In the genomic region with DNA sequence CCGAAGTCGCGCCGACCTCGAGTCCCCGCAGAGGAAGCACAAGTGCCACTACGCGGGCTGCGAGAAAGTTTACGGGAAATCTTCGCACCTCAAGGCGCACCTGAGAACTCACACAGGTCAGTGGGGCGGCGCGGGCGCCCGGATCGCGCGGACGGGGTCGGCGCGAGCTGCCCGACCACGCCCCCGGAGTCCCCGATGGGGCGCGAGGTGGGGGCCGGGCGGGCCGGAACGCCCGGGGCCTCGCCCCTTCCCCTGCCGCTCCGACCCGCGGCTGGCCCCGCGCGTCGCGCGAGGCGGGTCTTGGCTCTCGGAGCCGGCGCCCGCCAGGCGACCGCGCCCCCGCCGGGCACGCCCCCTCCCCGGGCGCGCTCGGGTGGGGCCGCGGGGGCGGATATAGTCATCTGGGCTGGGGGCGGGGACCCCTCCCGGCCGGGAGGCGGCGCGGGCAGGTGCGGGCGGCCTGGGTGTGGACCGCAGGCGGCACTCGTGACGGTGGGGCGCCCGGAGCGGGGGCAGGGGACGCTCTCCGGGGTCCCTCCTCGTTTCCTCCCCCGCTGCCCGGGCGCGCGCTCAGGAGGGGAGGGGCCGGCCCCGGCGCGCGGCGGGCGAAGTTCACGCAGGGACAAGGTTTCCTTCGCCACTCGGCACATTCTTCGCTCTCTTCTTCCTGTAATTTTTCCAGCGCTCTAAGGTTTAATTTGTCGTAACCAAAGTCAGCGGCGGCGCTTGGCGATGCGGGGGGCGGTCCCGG, we compare ENCODE assay signal across 8 cellular contexts. TPM values are rescaled to one million over a fixed set of nuclear protein-coding genes. Genes with fewer than 3 reads are reported as not detected.
DNase-seq lines count a peak whose midpoint lies in the region; TF ChIP-seq lines count a peak whose summit lies in the region.

No MANE protein-coding gene starts in this region.

- H3K36me3 Mint-ChIP-seq in HFFc6 (ENCODE audit: low read depth) (no peaks in the 10 kb centered on the region), progenitor cell of endocrine pancreas (ENCODE audit: insufficient read depth) (no peaks in the 10 kb centered on the region)
- H3K36me3 Mint-ChIP-seq in activated naive CD4-positive, alpha-beta T cell treated with anti-CD3 and anti-CD28 coated beads, Interleukin-2, amount 50 U/mL, for 24 hours: no peaks in the 10 kb centered on the region

- TF ChIP-seq POLR2A in uterus (IDR thresholded peaks at IDR 0.05): peak; percentile 21 to 63

- H3K27me3 Mint-ChIP-seq in HFFc6 (ENCODE audit: insufficient read depth) (peaks cover 5% of the 10 kb centered on the region), progenitor cell of endocrine pancreas (peaks cover 9% of the 10 kb centered on the region)
- no peaks in the 10 kb centered on the region for H3K27me3 Mint-ChIP-seq in activated naive CD4-positive, alpha-beta T cell treated with anti-CD3 and anti-CD28 coated beads, Interleukin-2, amount 50 U/mL, for 24 hours

- no peaks in the 10 kb centered on the region for H3K36me3 ChIP-seq in uterus

- CTCF ChIA-PET in RWPE1 (lab: Yijun Ruan, JAX): no interaction called here

- no peaks in the 10 kb centered on the region for H3K9me3 ChIP-seq in uterus

- TF ChIP-seq CTCF in HFFc6 (IDR thresholded peaks at IDR 0.05): no peak
- TF ChIP-seq CTCF in RWPE1 (conservative IDR thresholded peaks at IDR 0.05; ENCODE audit: low read depth): no peak
- peak; percentile 8 for TF ChIP-seq CTCF in progenitor cell of endocrine pancreas (IDR thresholded peaks at IDR 0.05; ENCODE audit: unreplicated experiment)
- TF ChIP-seq CTCF in uterus (IDR thresholded peaks at IDR 0.05): peak in 1 of 4 experiments; percentile 14

- H3K9me3 Mint-ChIP-seq in HFFc6 (no peaks in the 10 kb centered on the region), progenitor cell of endocrine pancreas (ENCODE audit: low read depth) (no peaks in the 10 kb centered on the region)
- no peaks in the 10 kb centered on the region for H3K9me3 Mint-ChIP-seq in activated naive CD4-positive, alpha-beta T cell treated with anti-CD3 and anti-CD28 coated beads, Interleukin-2, amount 50 U/mL, for 24 hours

- H3K27ac ChIP-seq in RWPE1 (peak overlapping the region; percentile 99), uterus (peak overlapping the region; percentile 92 to 99)

- H3K4me1 Mint-ChIP-seq in HFFc6 (ENCODE audit: low read depth) (peaks cover 33% of the 10 kb centered on the region), progenitor cell of endocrine pancreas (ENCODE audit: low read depth) (peaks cover 29% of the 10 kb centered on the region)
- H3K4me1 Mint-ChIP-seq in activated naive CD4-positive, alpha-beta T cell treated with anti-CD3 and anti-CD28 coated beads, Interleukin-2, amount 50 U/mL, for 24 hours: peaks cover 64% of the 10 kb centered on the region

- POLR2A ChIA-PET in RWPE1 (lab: Yijun Ruan, JAX; ENCODE audit: low non-redundant PET): interaction anchor here (0.9 kb wide), 1 partner anchor 59 kb away, joined by 3 read pairs; no protein-coding TSS in a partner anchor

- H3K4me3 ChIP-seq in uterus: peak overlapping the region; percentile 58 to 70

- intact Hi-C loops in cardiac septum (cut with DNase I) (loop anchor here (1.0 to 5.0 kb wide), 6 partner anchors 37 to 336 kb away; partner anchors contain the start of gene MTMR10), uterus (cut with DNase I; ENCODE audit: low total_unique reads) (no loop called here)

- DNase-seq in CMK (ENCODE audit: low read depth) (peak; percentile 32), HFFc6 (peak; percentile 8), RWPE1 (ENCODE audit: low spot score) (peak; percentile 45), cardiac septum (ENCODE audit: low spot score) (peak; percentile 88), progenitor cell of endocrine pancreas (ENCODE audit: low spot score, unreplicated experiment) (peak; percentile 37), uterus (peak; percentile 42 to 48), NCI-H1694 (lab: John Stamatoyannopoulos, UW) (no peak)

- peak overlapping the region; percentile 95 for H3K4me3 Mint-ChIP-seq in HFFc6
- peak overlapping the region; percentile 95 for H3K4me3 Mint-ChIP-seq in activated naive CD4-positive, alpha-beta T cell treated with anti-CD3 and anti-CD28 coated beads, Interleukin-2, amount 50 U/mL, for 24 hours
- H3K4me3 Mint-ChIP-seq in progenitor cell of endocrine pancreas (ENCODE audit: low read depth): peak overlapping the region; percentile 90

- H3K4me1 ChIP-seq in uterus: peaks cover 0 to 4% of the 10 kb centered on the region in 2 donors

- peak overlapping the region; percentile 89 for H3K27ac Mint-ChIP-seq in HFFc6
- H3K27ac Mint-ChIP-seq in activated naive CD4-positive, alpha-beta T cell treated with anti-CD3 and anti-CD28 coated beads, Interleukin-2, amount 50 U/mL, for 24 hours: peak overlapping the region; percentile 77
- peak overlapping the region; percentile 86 for H3K27ac Mint-ChIP-seq in progenitor cell of endocrine pancreas

- no peaks in the 10 kb centered on the region for H3K27me3 ChIP-seq in uterus

RNA-seq across cellular contexts. Expression of gene KLF13, which starts 1.2 kb away (rescaled TPM):
- total RNA-seq in HFFc6 (2021; fragmentation: NEBNext Ultra II Directional; extraction: Animal tissue kit (Norgen Biotek cat#: 25700)): 10 to 100 TPM; 22.5 to 29.1 (median 23.5) TPM
- total RNA-seq in cardiac septum (35.7 TPM), progenitor cell of endocrine pancreas (26.9 and 34.0 TPM in 2 replicates), uterus (10 to 100 TPM; 20.2 to 58.8 (median 25.7) TPM)
